Comparison of ENCODE assay signal across 8 cellular contexts in the genomic region with DNA sequence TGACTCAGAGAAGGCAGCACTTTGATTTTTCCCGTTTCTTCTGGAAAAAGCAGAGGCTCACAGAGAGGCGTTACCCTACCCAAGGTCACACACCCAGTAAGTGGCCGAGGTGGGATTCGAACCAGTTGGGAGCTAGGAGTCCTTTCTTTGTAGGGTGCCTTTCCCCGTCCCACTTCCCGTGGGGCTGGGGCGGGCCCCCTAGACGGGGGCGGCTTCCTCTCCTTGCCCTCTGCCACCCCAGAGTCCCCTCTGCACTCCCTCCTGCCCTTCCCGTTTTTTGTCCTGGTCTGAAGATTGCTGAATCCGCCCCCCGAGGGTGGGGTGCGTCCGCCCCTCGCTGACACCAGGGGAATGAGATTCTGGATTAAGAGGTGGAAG.
DNase-seq lines count a peak whose midpoint lies in the region; ATAC-seq and TF ChIP-seq lines count a peak whose summit lies in the region.

No MANE protein-coding gene starts in this region.

- no peaks in the 10 kb centered on the region for H3F3A ChIP-seq in Loucy (ENCODE audit: low read depth)

- peak; percentile 31 for ATAC-seq in stimulated activated memory B cell treated with anti-CD40 and anti-IgM and Interleukin-4, amounts not matched to agents 10 μg/mL and 1 μg/mL and 100 μg/mL, for 72 hours

- H3K4me1 ChIP-seq in BLaER1 = peaks cover 71% of the 10 kb centered on the region
- H3K4me1 ChIP-seq in Loucy (ENCODE audit: insufficient read depth, low read length, poor library complexity, severe bottlenecking) = peaks cover 44% of the 10 kb centered on the region
- H3K4me1 ChIP-seq in adipocyte (ENCODE audit: control insufficient read depth, insufficient read depth, low read length) = peaks cover 37% of the 10 kb centered on the region
- peaks cover 13% of the 10 kb centered on the region for H3K4me1 ChIP-seq in iPS-15b (ENCODE audit: control insufficient read depth, insufficient read depth, low read length)

- H3K4me1 Mint-ChIP-seq in stimulated activated memory B cell treated with anti-CD40 and anti-IgM and Interleukin-4, amounts not matched to agents 10 μg/mL and 1 μg/mL and 100 μg/mL, for 72 hours = peaks cover 61% of the 10 kb centered on the region

- peaks cover under 1% of the 10 kb centered on the region for H3K27me3 Mint-ChIP-seq in stimulated activated memory B cell treated with anti-CD40 and anti-IgM and Interleukin-4, amounts not matched to agents 10 μg/mL and 1 μg/mL and 100 μg/mL, for 72 hours

- no peak for TF ChIP-seq CTCF in Loucy (conservative IDR thresholded peaks at IDR 0.05; ENCODE audit: low read length)

- H3K9me3 Mint-ChIP-seq in stimulated activated memory B cell treated with anti-CD40 and anti-IgM and Interleukin-4, amounts not matched to agents 10 μg/mL and 1 μg/mL and 100 μg/mL, for 72 hours = no peaks in the 10 kb centered on the region

- H3K4me3 ChIP-seq in BLaER1 (peak overlapping the region; percentile 100), Loucy (ENCODE audit: low read length, poor library complexity, severe bottlenecking) (peak overlapping the region; percentile 86), adipocyte (ENCODE audit: low read length) (peak overlapping the region; percentile 94), iPS-15b (ENCODE audit: low read depth, low read length) (peak overlapping the region; percentile 78)

- H3K36me3 Mint-ChIP-seq in stimulated activated memory B cell treated with anti-CD40 and anti-IgM and Interleukin-4, amounts not matched to agents 10 μg/mL and 1 μg/mL and 100 μg/mL, for 72 hours = peaks cover 16% of the 10 kb centered on the region

- H3K4me2 ChIP-seq in BLaER1 = peak overlapping the region; percentile 98
- peak overlapping the region; percentile 87 for H3K4me2 ChIP-seq in Loucy (ENCODE audit: low read depth, low read length, poor library complexity, severe bottlenecking)

- peak overlapping the region; percentile 86 for H3K27ac Mint-ChIP-seq in stimulated activated memory B cell treated with anti-CD40 and anti-IgM and Interleukin-4, amounts not matched to agents 10 μg/mL and 1 μg/mL and 100 μg/mL, for 72 hours

- H3K9me2 ChIP-seq in Loucy (replicated peaks; ENCODE audit: low read depth, low read length) = no peaks in the 10 kb centered on the region

- H3K27ac ChIP-seq in BLaER1 = peak overlapping the region; percentile 95

- H3K9me3 ChIP-seq in BLaER1 (no peaks in the 10 kb centered on the region), Loucy (ENCODE audit: insufficient read depth, low read depth, low read length) (no peaks in the 10 kb centered on the region), adipocyte (ENCODE audit: control insufficient read depth, low read length) (no peaks in the 10 kb centered on the region), iPS-15b (ENCODE audit: control insufficient read depth, insufficient read depth, low read length) (no peaks in the 10 kb centered on the region)

- H3K4me3 Mint-ChIP-seq in stimulated activated memory B cell treated with anti-CD40 and anti-IgM and Interleukin-4, amounts not matched to agents 10 μg/mL and 1 μg/mL and 100 μg/mL, for 72 hours = peak overlapping the region; percentile 90

- H3K9ac ChIP-seq in BLaER1 = peak overlapping the region; percentile 96
- H3K9ac ChIP-seq in Loucy (ENCODE audit: low read depth, low read length, poor library complexity, severe bottlenecking) = peak overlapping the region; percentile 92
- peak overlapping the region; percentile 95 for H3K9ac ChIP-seq in adipocyte (ENCODE audit: low read length)
- H3K9ac ChIP-seq in iPS-15b (ENCODE audit: low read depth, low read length) = peak overlapping the region; percentile 73

- DNase-seq in adipocyte (ENCODE audit: low read depth) (no peak), T-helper 9 cell (no peak), superior temporal gyrus (ENCODE audit: extremely low spot score) (no peak), NCI-H187 treated with DMSO at 0.1 percent for 48 hours (lab: John Stamatoyannopoulos, UW) (no peak)

- peaks cover 56% of the 10 kb centered on the region for H3K79me2 ChIP-seq in Loucy (ENCODE audit: insufficient read depth, low read length)

- H3K27me3 ChIP-seq in BLaER1 (no peaks in the 10 kb centered on the region), Loucy (ENCODE audit: insufficient read depth, low read length, poor library complexity, severe bottlenecking) (no peaks in the 10 kb centered on the region), adipocyte (replicated peaks; ENCODE audit: control insufficient read depth, insufficient read depth, low read length) (no peaks in the 10 kb centered on the region), iPS-15b (ENCODE audit: control insufficient read depth, insufficient read depth, low read length) (no peaks in the 10 kb centered on the region)

- H3K36me3 ChIP-seq in BLaER1 = 0 out of 2 replicates have a peak, but pooled peaks cover 6% of the 10 kb centered on the region
- no peaks in the 10 kb centered on the region for H3K36me3 ChIP-seq in Loucy (ENCODE audit: insufficient read depth, low read length)
- H3K36me3 ChIP-seq in adipocyte (ENCODE audit: control insufficient read depth, insufficient read depth, low read length, severe bottlenecking) = peaks cover 7% of the 10 kb centered on the region
- peaks cover 7% of the 10 kb centered on the region for H3K36me3 ChIP-seq in iPS-15b (ENCODE audit: control insufficient read depth, insufficient read depth, low read length)

- 0 out of 2 replicates have a peak overlapping the region, but pooled peaks have one; percentile 61 for H2AFZ ChIP-seq in Loucy (ENCODE audit: low read length)

- H4K20me1 ChIP-seq in BLaER1 (peaks cover 51% of the 10 kb centered on the region), Loucy (ENCODE audit: insufficient read depth, low read length, poor library complexity, severe bottlenecking) (peaks cover 35% of the 10 kb centered on the region)
